In genomic region chr1:20365421-20366075, GRCh38 we compare ENCODE assay signal across 24 cellular contexts.
DNase-seq lines count a peak whose midpoint lies in the region; ATAC-seq and TF ChIP-seq lines count a peak whose summit lies in the region.
"Had no signal": no experiment of that assay in that cellular context is flagged by ENCODE, and none has a peak within 500 bp of the region (broad histone marks: within the 10 kb centered on the region; RNA-seq: fewer than 3 reads in every experiment).

No MANE protein-coding gene starts in this region.

- H3K36me3 ChIP-seq in H7 (replicated peaks; ENCODE audit: control insufficient read depth, insufficient read depth, low read length), result no peaks in the 10 kb centered on the region
- no peaks in the 10 kb centered on the region for H3K36me3 ChIP-seq in WERI-Rb-1
- H3K36me3 ChIP-seq in iPS-18a (ENCODE audit: control insufficient read depth, low read depth, low read length), result no peaks in the 10 kb centered on the region
- no peaks in the 10 kb centered on the region for H3K36me3 ChIP-seq in parathyroid adenoma (ENCODE audit: control insufficient read depth, insufficient read depth, low read length)
- no peaks in the 10 kb centered on the region for H3K36me3 ChIP-seq in CD8-positive, alpha-beta memory T cell (ENCODE audit: insufficient read depth, low read length)
- H3K36me3 ChIP-seq: BLaER1 treated with 17β-estradiol and CSF1 and Interleukin-3, amounts not matched to agents 10 nM and 100 nM; heart right ventricle had no signal

- DNase-seq in H7 (no peak), WERI-Rb-1 (no peak), NCI-H510A treated with DMSO at 0.1 percent for 48 hours (lab: John Stamatoyannopoulos, UW) (no peak)
- DNase-seq in CD8-positive, alpha-beta memory T cell, result no peak
- DNase-seq: ACHN; activated B cell treated with CpG ODN at 0.5 μM for 24 hours; activated CD4-positive, alpha-beta T cell treated with anti-CD3 and anti-CD28 coated beads, Interleukin-2, amount 50 U/mL, for 48 hours; activated CD8-positive, alpha-beta memory T cell treated with anti-CD3 and anti-CD28 coated beads, Interleukin-2, amount 50 U/mL, for 48 hours; activated naive CD8-positive, alpha-beta T cell treated with anti-CD3 and anti-CD28 coated beads, Interleukin-2, amount 10 ng/mL, durations not matched to agents 7 days and 5 days; NCI-H2081; PC-9; SHP77; stimulated activated CD4-positive, alpha-beta T cell treated with anti-CD3 and anti-CD28 coated beads, Interleukin-2, amount 100 ng/mL, for 48 hours; T-helper 9 cell had no signal

- H3K27me3 ChIP-seq in H7 (ENCODE audit: control insufficient read depth, insufficient read depth, low read length) (peaks cover 75% of the 10 kb centered on the region), WERI-Rb-1 (ENCODE audit: insufficient read depth, low read depth, severe bottlenecking) (peaks cover 22% of the 10 kb centered on the region), iPS-18a (ENCODE audit: control insufficient read depth, insufficient read depth, low read length) (peaks cover 72% of the 10 kb centered on the region), parathyroid adenoma (ENCODE audit: control insufficient read depth, insufficient read depth, low read length) (no peaks in the 10 kb centered on the region)
- H3K27me3 ChIP-seq in CD8-positive, alpha-beta memory T cell (ENCODE audit: insufficient read depth, low read length, poor library complexity, severe bottlenecking), result peaks cover 13% of the 10 kb centered on the region

- peaks cover 0 to 5% (median 0%) of the 10 kb centered on the region in 3 donors for H3K36me3 Mint-ChIP-seq in CD8-positive, alpha-beta memory T cell
- H3K36me3 Mint-ChIP-seq: activated naive CD8-positive, alpha-beta T cell treated with anti-CD3 and anti-CD28 coated beads, Interleukin-2, amount 10 ng/mL, durations not matched to agents 7 days and 5 days; stimulated activated effector memory CD8-positive, alpha-beta T cell treated with anti-CD3 and anti-CD28 coated beads, Interleukin-12 subunit alpha, Interleukin-12 subunit beta, amount 100 ng/mL, for 72 hours had no signal

- no peaks in the 10 kb centered on the region for H3K4me1 ChIP-seq in iPS-18a (ENCODE audit: control insufficient read depth, low read depth, low read length)
- H3K4me1 ChIP-seq in parathyroid adenoma, result peaks cover 5% of the 10 kb centered on the region
- no peaks in the 10 kb centered on the region for H3K4me1 ChIP-seq in CD8-positive, alpha-beta memory T cell (ENCODE audit: insufficient read depth, low read length)

- H3K27ac ChIP-seq in WERI-Rb-1 (no peak overlapping the region), iPS-18a (ENCODE audit: low read length) (no peak overlapping the region), parathyroid adenoma (no peak overlapping the region)
- no peak overlapping the region for H3K27ac ChIP-seq in CD8-positive, alpha-beta memory T cell (ENCODE audit: low read depth, low read length)
- H3K27ac ChIP-seq: BLaER1 treated with 17β-estradiol and CSF1 and Interleukin-3, amounts not matched to agents 10 nM and 100 nM; PC-9 had no signal

- TF ChIP-seq CTCF in WERI-Rb-1 (IDR thresholded peaks at IDR 0.05; ENCODE audit: low read depth, low read length), result no peak
- TF ChIP-seq CTCF in parathyroid adenoma (IDR thresholded peaks at IDR 0.05), result no peak

- peak overlapping the region; percentile 56 for H3K4me3 ChIP-seq in H7 (ENCODE audit: insufficient read depth, low read depth, low read length)
- H3K4me3 ChIP-seq in WERI-Rb-1 (ENCODE audit: low read depth, low read length), result peak overlapping the region; percentile 57
- H3K4me3 ChIP-seq in iPS-18a (ENCODE audit: low read length), result peak overlapping the region; percentile 56
- no peak overlapping the region for H3K4me3 ChIP-seq in parathyroid adenoma (ENCODE audit: low read depth, low read length)
- H3K4me3 ChIP-seq in CD8-positive, alpha-beta memory T cell (ENCODE audit: low read length), result no peak overlapping the region
- H3K4me3 ChIP-seq: BLaER1 treated with 17β-estradiol and CSF1 and Interleukin-3, amounts not matched to agents 10 nM and 100 nM; GM12878; mucosa of descending colon; PC-9 had no signal

- H3K27me3 Mint-ChIP-seq in CD8-positive, alpha-beta memory T cell, result peaks cover 53 to 75% of the 10 kb centered on the region in 2 donors

- CTCF ChIA-PET in CD8-positive, alpha-beta memory T cell (lab: Charles Lee), result no interaction called here

- H3K79me2 ChIP-seq in parathyroid adenoma, result no peaks in the 10 kb centered on the region

- POLR2A ChIA-PET in CD8-positive, alpha-beta memory T cell (lab: Charles Lee), result no interaction called here

- no peaks in the 10 kb centered on the region for H3K9me3 ChIP-seq in WERI-Rb-1 (ENCODE audit: severe bottlenecking)
- no peaks in the 10 kb centered on the region for H3K9me3 ChIP-seq in iPS-18a (ENCODE audit: control insufficient read depth, low read depth, low read length)
- H3K9me3 ChIP-seq in parathyroid adenoma (ENCODE audit: control insufficient read depth, low read length), result no peaks in the 10 kb centered on the region
- H3K9me3 ChIP-seq in CD8-positive, alpha-beta memory T cell (ENCODE audit: low read length), result no peaks in the 10 kb centered on the region
- H3K9me3 ChIP-seq: BLaER1 treated with 17β-estradiol and CSF1 and Interleukin-3, amounts not matched to agents 10 nM and 100 nM; heart right ventricle; mucosa of descending colon had no signal

- H2AFZ ChIP-seq in parathyroid adenoma, result peak overlapping the region; percentile 74
- H2AFZ ChIP-seq: PC-9 had no signal

- H3K9ac ChIP-seq in iPS-18a (ENCODE audit: low read length) (no peak overlapping the region), parathyroid adenoma (no peak overlapping the region)
- H3K9ac ChIP-seq: BLaER1 treated with 17β-estradiol and CSF1 and Interleukin-3, amounts not matched to agents 10 nM and 100 nM had no signal

- H3K4me2 ChIP-seq in parathyroid adenoma (ENCODE audit: low read length), result no peak overlapping the region
- H3K4me2 ChIP-seq: BLaER1 treated with 17β-estradiol and CSF1 and Interleukin-3, amounts not matched to agents 10 nM and 100 nM; PC-9 had no signal

- no peak overlapping the region for H3K27ac Mint-ChIP-seq in CD8-positive, alpha-beta memory T cell
- H3K27ac Mint-ChIP-seq: activated B cell treated with CpG ODN at 0.5 μM for 24 hours; activated naive CD8-positive, alpha-beta T cell treated with anti-CD3 and anti-CD28 coated beads, Interleukin-2, amount 10 ng/mL, durations not matched to agents 7 days and 5 days; activated T-helper 17 cell treated with anti-CD3 and anti-CD28 coated beads, Interleukin-2, amount 50 U/mL, for 72 hours; stimulated activated effector memory CD8-positive, alpha-beta T cell treated with anti-CD3 and anti-CD28 coated beads, Interleukin-12 subunit alpha, Interleukin-12 subunit beta, amount 100 ng/mL, for 72 hours had no signal

- ATAC-seq in GM19324 (IDR thresholded peaks at IDR 0.05; ENCODE audit: low FRiP score, unreplicated experiment) (no peak), GM19397 (IDR thresholded peaks at IDR 0.05; ENCODE audit: unreplicated experiment) (no peak)
- ATAC-seq: activated T-helper 17 cell treated with anti-CD3 and anti-CD28 coated beads, Interleukin-2, amount 50 U/mL, for 72 hours; GM12878; stimulated activated effector memory CD8-positive, alpha-beta T cell treated with anti-CD3 and anti-CD28 coated beads, Interleukin-12 subunit alpha, Interleukin-12 subunit beta, amount 100 ng/mL, for 72 hours had no signal

- H3K4me3 Mint-ChIP-seq in CD8-positive, alpha-beta memory T cell, result no peak overlapping the region
- H3K4me3 Mint-ChIP-seq: activated B cell treated with CpG ODN at 0.5 μM for 24 hours; activated naive CD8-positive, alpha-beta T cell treated with anti-CD3 and anti-CD28 coated beads, Interleukin-2, amount 10 ng/mL, durations not matched to agents 7 days and 5 days; activated T-helper 17 cell treated with anti-CD3 and anti-CD28 coated beads, Interleukin-2, amount 50 U/mL, for 72 hours; stimulated activated effector memory CD8-positive, alpha-beta T cell treated with anti-CD3 and anti-CD28 coated beads, Interleukin-12 subunit alpha, Interleukin-12 subunit beta, amount 100 ng/mL, for 72 hours had no signal

- peaks cover 0 to 3% (median 2%) of the 10 kb centered on the region in 3 donors for H3K4me1 Mint-ChIP-seq in CD8-positive, alpha-beta memory T cell

- peaks cover 0 to 2% (median 0%) of the 10 kb centered on the region in 5 donors for H3K9me3 Mint-ChIP-seq in CD8-positive, alpha-beta memory T cell
- H3K9me3 Mint-ChIP-seq: activated B cell treated with CpG ODN at 0.5 μM for 24 hours; activated naive CD8-positive, alpha-beta T cell treated with anti-CD3 and anti-CD28 coated beads, Interleukin-2, amount 10 ng/mL, durations not matched to agents 7 days and 5 days; stimulated activated effector memory CD8-positive, alpha-beta T cell treated with anti-CD3 and anti-CD28 coated beads, Interleukin-12 subunit alpha, Interleukin-12 subunit beta, amount 100 ng/mL, for 72 hours had no signal

Comparison
In these comparisons a context has a peak if more than half of its experiments do, and no peak if none do; other contexts are left out.
1. H3K4me3 ChIP-seq: peak in H7 (single experiment), WERI-Rb-1 (single experiment) and iPS-18a (single experiment); none in parathyroid adenoma (single experiment) and CD8-positive, alpha-beta memory T cell (single experiment).